In the genomic region with DNA sequence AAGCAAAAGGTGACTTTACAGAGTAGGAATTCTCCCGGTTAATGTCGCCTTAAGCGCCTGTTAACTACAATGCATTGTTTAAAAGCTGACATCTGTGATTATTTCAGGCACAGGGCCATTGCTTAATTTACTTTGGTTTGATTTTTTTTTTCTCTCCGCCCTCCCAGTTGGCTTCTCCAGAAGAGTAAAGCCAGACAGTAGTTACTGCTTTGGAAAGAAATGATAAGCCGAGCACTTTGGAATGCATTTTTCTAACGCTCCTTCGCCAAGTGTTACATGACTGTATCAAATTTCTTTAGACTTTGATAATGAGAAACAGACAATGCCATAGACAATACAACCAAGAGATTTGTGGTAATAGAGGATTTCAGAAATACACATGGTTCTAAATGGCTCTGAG, we compare ENCODE assay signal across 18 cellular contexts.
DNase-seq lines count a peak whose midpoint lies in the region; ATAC-seq, FAIRE-seq and TF ChIP-seq lines count a peak whose summit lies in the region.
"Had no signal": no experiment of that assay in that cellular context is flagged by ENCODE, and none has a peak within 500 bp of the region (broad histone marks: within the 10 kb centered on the region; RNA-seq: fewer than 3 reads in every experiment).

No MANE protein-coding gene starts in this region.

- H3K27ac ChIP-seq in neural progenitor cell, result no peak overlapping the region
- H3K27ac ChIP-seq: body of pancreas had no signal

- ATAC-seq in HG03095 (IDR thresholded peaks at IDR 0.05; ENCODE audit: unreplicated experiment), result no peak
- ATAC-seq: body of pancreas, GM23338, natural killer cell, WTC11 had no signal

- no peaks in the 10 kb centered on the region for H3K4me1 ChIP-seq in neural progenitor cell

- H3K27ac Mint-ChIP-seq in mesothelial cell of epicardium, result peak overlapping the region; percentile 5
- H3K27ac Mint-ChIP-seq in neural progenitor cell, result no peak overlapping the region
- H3K27ac Mint-ChIP-seq: CD14-positive monocyte, GM23338, natural killer cell, WTC11 had no signal

- no peaks in the 10 kb centered on the region for H3K27me3 ChIP-seq in neural progenitor cell
- H3K27me3 ChIP-seq: body of pancreas, MG63 had no signal

- no peaks in the 10 kb centered on the region for H3K36me3 Mint-ChIP-seq in mesothelial cell of epicardium
- no peaks in the 10 kb centered on the region for H3K36me3 Mint-ChIP-seq in neural progenitor cell
- H3K36me3 Mint-ChIP-seq: CD14-positive monocyte, natural killer cell, WTC11 had no signal

- TF ChIP-seq CTCF in mesothelial cell of epicardium (IDR thresholded peaks at IDR 0.05; ENCODE audit: unreplicated experiment), result no peak
- TF ChIP-seq CTCF in neural progenitor cell (IDR thresholded peaks at IDR 0.05), result no peak

- H3K4me1 Mint-ChIP-seq in mesothelial cell of epicardium (peaks cover 14% of the 10 kb centered on the region), neural progenitor cell (peaks cover 7% of the 10 kb centered on the region)
- H3K4me1 Mint-ChIP-seq: CD14-positive monocyte, GM23338, natural killer cell, WTC11 had no signal

- no peak overlapping the region for H3K4me2 ChIP-seq in neural progenitor cell
- H3K4me2 ChIP-seq: GM23338 had no signal

- H4K20me1 ChIP-seq in neural progenitor cell (ENCODE audit: low read depth), result no peaks in the 10 kb centered on the region

- H3F3A ChIP-seq in neural progenitor cell (ENCODE audit: low read depth), result no peaks in the 10 kb centered on the region

- no peak overlapping the region for H3K4me3 Mint-ChIP-seq in mesothelial cell of epicardium
- H3K4me3 Mint-ChIP-seq in neural progenitor cell, result no peak overlapping the region
- H3K4me3 Mint-ChIP-seq: CD14-positive monocyte, GM23338, natural killer cell, WTC11 had no signal

- no peaks in the 10 kb centered on the region for H3K9me3 ChIP-seq in neural progenitor cell (ENCODE audit: low read depth)
- H3K9me3 ChIP-seq: body of pancreas, MG63 had no signal

- peaks cover 3% of the 10 kb centered on the region for H3K27me3 Mint-ChIP-seq in mesothelial cell of epicardium (ENCODE audit: low read depth)
- H3K27me3 Mint-ChIP-seq in neural progenitor cell (ENCODE audit: insufficient read depth, low read depth), result peaks cover 2% of the 10 kb centered on the region

- no peak overlapping the region for H3K4me3 ChIP-seq in neural progenitor cell
- H3K4me3 ChIP-seq: body of pancreas, GM23338, lung, MG63 had no signal

- H3K9ac ChIP-seq in neural progenitor cell, result no peak overlapping the region

- H3K36me3 ChIP-seq in neural progenitor cell, result no peaks in the 10 kb centered on the region
- H3K36me3 ChIP-seq: MG63 had no signal

- peaks cover 6% of the 10 kb centered on the region for H3K9me3 Mint-ChIP-seq in mesothelial cell of epicardium
- H3K9me3 Mint-ChIP-seq in neural progenitor cell, result no peaks in the 10 kb centered on the region
- H3K9me3 Mint-ChIP-seq: GM23338, WTC11 had no signal

- no peak overlapping the region for H2AFZ ChIP-seq in neural progenitor cell (replicated peaks)
- H2AFZ ChIP-seq: GM23338 had no signal

- TF ChIP-seq EP300 in Ishikawa (IDR thresholded peaks at IDR 0.05; ENCODE audit: borderline replicate concordance), result peak; percentile 46; the same call in 1 of the 2 replicates

- H3K79me2 ChIP-seq in neural progenitor cell (ENCODE audit: low read depth), result no peaks in the 10 kb centered on the region

- no peak for TF ChIP-seq RAD21 in Ishikawa (IDR thresholded peaks at IDR 0.05; ENCODE audit: low read depth)

- FAIRE-seq in frontal cortex (lab: Jason Lieb, UNC), result no peak

- DNase-seq in AG20443 (ENCODE audit: low spot score) (peak; percentile 65), dedifferentiated amniotic fluid mesenchymal stem cell (ENCODE audit: extremely low spot score) (peak; percentile 48), mesothelial cell of epicardium (ENCODE audit: low spot score in 2 of 2, unreplicated experiment in 2 of 2) (no peak), frontal cortex (ENCODE audit: low spot score in 2 of 2) (no peak), neural progenitor cell (ENCODE audit: low spot score) (no peak)
- DNase-seq in stimulated activated CD4-positive, alpha-beta T cell treated with anti-CD3 and anti-CD28 coated beads, Interleukin-2, amount 100 ng/mL, for 48 hours, result no peak
- DNase-seq: activated effector memory CD4-positive, alpha-beta T cell treated with Interleukin-2 at 50 U/mL for 16 hours; body of pancreas; DMS53; MG63; natural killer cell; NCI-H2029 treated with DMSO at 0.1 percent for 48 hours had no signal

TF ChIP-seq in Ishikawa, 13 proteins besides CTCF, POLR2A, EP300 and RAD21:
- TF ChIP-seq TAF1 (IDR thresholded peaks at IDR 0.05; ENCODE audit: low read depth) (no peak), EGR1 (IDR thresholded peaks at IDR 0.05) (no peak), TCF12 (IDR thresholded peaks at IDR 0.05; ENCODE audit: low read depth) (0 out of 2 replicates have a peak, but pooled peaks have one; percentile 18), FOXM1 (IDR thresholded peaks at IDR 0.05; ENCODE audit: borderline replicate concordance, low read depth) (peak; percentile 74; the same call in 1 of the 2 replicates), CEBPB (IDR thresholded peaks at IDR 0.05) (no peak)
- TF ChIP-seq, protein P1, sequence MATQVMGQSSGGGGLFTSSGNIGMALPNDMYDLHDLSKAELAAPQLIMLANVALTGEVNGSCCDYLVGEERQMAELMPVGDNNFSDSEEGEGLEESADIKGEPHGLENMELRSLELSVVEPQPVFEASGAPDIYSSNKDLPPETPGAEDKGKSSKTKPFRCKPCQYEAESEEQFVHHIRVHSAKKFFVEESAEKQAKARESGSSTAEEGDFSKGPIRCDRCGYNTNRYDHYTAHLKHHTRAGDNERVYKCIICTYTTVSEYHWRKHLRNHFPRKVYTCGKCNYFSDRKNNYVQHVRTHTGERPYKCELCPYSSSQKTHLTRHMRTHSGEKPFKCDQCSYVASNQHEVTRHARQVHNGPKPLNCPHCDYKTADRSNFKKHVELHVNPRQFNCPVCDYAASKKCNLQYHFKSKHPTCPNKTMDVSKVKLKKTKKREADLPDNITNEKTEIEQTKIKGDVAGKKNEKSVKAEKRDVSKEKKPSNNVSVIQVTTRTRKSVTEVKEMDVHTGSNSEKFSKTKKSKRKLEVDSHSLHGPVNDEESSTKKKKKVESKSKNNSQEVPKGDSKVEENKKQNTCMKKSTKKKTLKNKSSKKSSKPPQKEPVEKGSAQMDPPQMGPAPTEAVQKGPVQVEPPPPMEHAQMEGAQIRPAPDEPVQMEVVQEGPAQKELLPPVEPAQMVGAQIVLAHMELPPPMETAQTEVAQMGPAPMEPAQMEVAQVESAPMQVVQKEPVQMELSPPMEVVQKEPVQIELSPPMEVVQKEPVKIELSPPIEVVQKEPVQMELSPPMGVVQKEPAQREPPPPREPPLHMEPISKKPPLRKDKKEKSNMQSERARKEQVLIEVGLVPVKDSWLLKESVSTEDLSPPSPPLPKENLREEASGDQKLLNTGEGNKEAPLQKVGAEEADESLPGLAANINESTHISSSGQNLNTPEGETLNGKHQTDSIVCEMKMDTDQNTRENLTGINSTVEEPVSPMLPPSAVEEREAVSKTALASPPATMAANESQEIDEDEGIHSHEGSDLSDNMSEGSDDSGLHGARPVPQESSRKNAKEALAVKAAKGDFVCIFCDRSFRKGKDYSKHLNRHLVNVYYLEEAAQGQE (IDR thresholded peaks at IDR 0.05; ENCODE audit: low read depth), result no peak

Comparison
In these comparisons a context has a peak if more than half of its experiments do, and no peak if none do; other contexts are left out.
1. DNase-seq: peak in AG20443 (single experiment) and dedifferentiated amniotic fluid mesenchymal stem cell (single experiment); none in mesothelial cell of epicardium (0 of 2), stimulated activated CD4-positive, alpha-beta T cell treated with anti-CD3 and anti-CD28 coated beads, Interleukin-2, amount 100 ng/mL, for 48 hours (0 of 2), frontal cortex (0 of 2) and neural progenitor cell (single experiment).